In the genomic region with DNA sequence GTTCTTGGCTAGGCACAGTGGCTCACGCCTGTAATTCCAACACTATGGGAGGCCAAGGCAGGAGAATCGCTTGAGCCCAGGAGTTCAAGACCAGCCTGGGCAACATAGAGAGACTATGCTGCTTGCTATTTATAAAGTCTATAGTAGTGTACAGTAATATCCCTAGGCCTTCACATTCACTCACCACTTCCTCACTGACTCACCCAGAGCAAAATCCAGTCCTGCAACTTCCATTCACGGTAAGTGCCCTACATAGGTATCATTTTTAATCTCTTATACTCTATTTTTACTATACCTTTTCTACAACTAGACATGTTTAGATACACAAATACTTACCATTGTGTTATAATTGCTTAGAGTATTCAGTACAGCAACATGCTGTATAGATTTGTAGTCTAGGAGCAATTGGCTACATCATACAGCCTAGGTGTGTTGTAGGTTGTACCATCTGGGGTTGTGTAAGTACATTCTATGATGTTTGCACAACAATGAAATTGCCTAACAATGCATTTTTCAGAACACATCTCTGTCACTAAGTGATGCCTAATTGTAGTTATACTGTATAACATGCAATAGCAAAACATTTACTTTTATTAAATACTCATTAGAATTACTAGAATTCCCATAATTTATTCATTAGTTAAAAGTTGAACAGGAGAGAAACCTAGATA, we compare ENCODE assay signal across 30 cellular contexts. TPM values are rescaled to one million over a fixed set of nuclear protein-coding genes. Genes with fewer than 3 reads are reported as not detected.
DNase-seq lines count a peak whose midpoint lies in the region; ATAC-seq, FAIRE-seq and TF ChIP-seq lines count a peak whose summit lies in the region.
"Had no signal": no experiment of that assay in that cellular context is flagged by ENCODE, and none has a peak within 500 bp of the region (broad histone marks: within the 10 kb centered on the region; RNA-seq: fewer than 3 reads in every experiment).

No MANE protein-coding gene starts in this region.

- no peak for TF ChIP-seq RAD21 in HepG2 (CRISPR knock-in tag; IDR thresholded peaks at IDR 0.05)

- H3K27ac ChIP-seq in HepG2 (ENCODE audit: extremely low read length, insufficient read depth, low read length) (no peak overlapping the region), right lobe of liver (no peak overlapping the region)
- H3K27ac ChIP-seq: BLaER1, esophagus squamous epithelium, gastroesophageal sphincter, Peyer's patch, suprapubic skin, uterus, WERI-Rb-1 had no signal

- DNase-seq in HepG2 (ENCODE audit: low spot score), result no peak
- no peak for DNase-seq in right lobe of liver
- DNase-seq in RKO (ENCODE audit: low spot score), result peak; percentile 16
- no peak for DNase-seq in T1000 (lab: John Stamatoyannopoulos, UW)
- no peak for DNase-seq in DMS79 treated with DMSO at 0.1 percent for 48 hours (lab: John Stamatoyannopoulos, UW)
- DNase-seq: activated CD4-positive, alpha-beta T cell treated with anti-CD3 and anti-CD28 coated beads, Interleukin-2, amount 50 U/mL, for 4 hours; activated CD8-positive, alpha-beta memory T cell treated with anti-CD3 and anti-CD28 coated beads, Interleukin-2, amount 50 U/mL, for 4 hours; activated effector memory CD4-positive, alpha-beta T cell treated with anti-CD3 and anti-CD28 coated beads, Interleukin-2, amount 50 U/mL, for 16 hours; COR-L47; DND-41; effector CD8-positive, alpha-beta T cell; esophagus squamous epithelium; H9; MG63; NCI-H146; NCI-H510A treated with DMSO at 0.1 percent for 48 hours; Peyer's patch; SK-N-SH; stimulated activated naive B cell treated with anti-CD40 and anti-IgM and Interleukin-4, amounts not matched to agents 10 μg/mL and 1 μg/mL and 100 μg/mL, for 72 hours; T-helper 17 cell; uterus; WERI-Rb-1 had no signal

- no peaks in the 10 kb centered on the region for H3K27me3 ChIP-seq in HepG2 (ENCODE audit: control insufficient read depth in 1 of 2, insufficient read depth in 2 of 2, low read length in 2 of 2)
- no peaks in the 10 kb centered on the region for H3K27me3 ChIP-seq in right lobe of liver
- H3K27me3 ChIP-seq: BLaER1, esophagus squamous epithelium, gastroesophageal sphincter, MG63, Peyer's patch, suprapubic skin, uterus had no signal

- H3K9me3 ChIP-seq in HepG2 (ENCODE audit: low read length) (no peaks in the 10 kb centered on the region), right lobe of liver (no peaks in the 10 kb centered on the region)
- H3K9me3 ChIP-seq: esophagus squamous epithelium, gastroesophageal sphincter, Peyer's patch had no signal

- H3K9ac ChIP-seq in HepG2 (ENCODE audit: insufficient read depth, low read depth, low read length), result no peak overlapping the region
- H3K9ac ChIP-seq: BLaER1, SK-N-SH had no signal

- TF ChIP-seq CTCF in HepG2 (CRISPR knock-in tag; IDR thresholded peaks at IDR 0.05) (no peak), right lobe of liver (IDR thresholded peaks at IDR 0.05) (no peak)

- intact Hi-C loops in HepG2 (cut with micrococcal nuclease; ENCODE audit: unreplicated experiment), result no loop called here
- intact Hi-C loops in right lobe of liver (cut with DNase I), result no loop called here

- CTCF ChIA-PET in HepG2 (lab: Yijun Ruan, JAX; ENCODE audit: low intra/inter-chr PET ratio, low total read pairs), result no interaction called here

- POLR2A ChIA-PET in HepG2 (lab: Yijun Ruan, JAX), result no interaction called here

- no peaks in the 10 kb centered on the region for H4K20me1 ChIP-seq in HepG2 (ENCODE audit: insufficient read depth, low read length)
- H4K20me1 ChIP-seq: BLaER1 had no signal

- ATAC-seq in HepG2 (no peak), right lobe of liver (no peak), esophagus mucosa (peak; percentile 93), HG03196 (IDR thresholded peaks at IDR 0.05; ENCODE audit: unreplicated experiment) (no peak), GM19328 (IDR thresholded peaks at IDR 0.05; ENCODE audit: unreplicated experiment) (no peak)
- ATAC-seq: gastroesophageal sphincter; GM12878; stimulated activated naive B cell treated with anti-CD40 and anti-IgM and Interleukin-4, amounts not matched to agents 10 μg/mL and 1 μg/mL and 100 μg/mL, for 72 hours; T-helper 17 cell had no signal

- 96% methylated on average over 3 of the region's 3 CpGs for WGBS in HepG2 (ENCODE audit: low lambda C conversion rate)
- 94% methylated on average over 2 of the region's 3 CpGs for WGBS in right lobe of liver (ENCODE audit: insufficient coverage, low coverage, low lambda C conversion rate, missing lambda C conversion rate)

- TF ChIP-seq POLR2A in HepG2 (IDR thresholded peaks at IDR 0.05; ENCODE audit: insufficient read depth in 1 of 2, low read depth in 2 of 2, low read length in 2 of 2) (no peak), right lobe of liver (IDR thresholded peaks at IDR 0.05) (no peak)

- H3K4me2 ChIP-seq in HepG2 (ENCODE audit: low read depth, low read length), result no peak overlapping the region
- H3K4me2 ChIP-seq: BLaER1, SK-N-SH had no signal

- H3K4me1 ChIP-seq in HepG2 (ENCODE audit: insufficient read depth, low read length), result 0 out of 2 replicates have a peak, but pooled peaks cover 4% of the 10 kb centered on the region
- no peaks in the 10 kb centered on the region for H3K4me1 ChIP-seq in right lobe of liver
- H3K4me1 ChIP-seq: BLaER1, gastroesophageal sphincter, Peyer's patch, uterus had no signal

- H3K79me2 ChIP-seq in HepG2 (ENCODE audit: insufficient read depth, low read length), result peaks cover 18% of the 10 kb centered on the region

- in situ Hi-C loops in HepG2 (cut with HindIII; ENCODE audit: extremely low pct_ligation_motif_present, low pct_unique_long_range_greater_than_20kb), result no loop called here

- H2AFZ ChIP-seq in HepG2 (ENCODE audit: low read length), result no peak overlapping the region

- FAIRE-seq in HepG2 (lab: Jason Lieb, UNC), result no peak
- FAIRE-seq: GM12878, islet of Langerhans had no signal

- TF ChIP-seq EP300 in HepG2 (IDR thresholded peaks at IDR 0.05; ENCODE audit: low read depth in 2 of 2, low read length in 2 of 2) (no peak), HepG2 (CRISPR knock-in tag; IDR thresholded peaks at IDR 0.05; ENCODE audit: borderline replicate concordance) (no peak)

- H3K4me3 ChIP-seq in HepG2 (replicated peaks in 1 of 3; ENCODE audit: insufficient read depth in 1 of 3, low read depth in 2 of 3, low read length in 3 of 3), result no peak overlapping the region
- H3K4me3 ChIP-seq in right lobe of liver, result no peak overlapping the region
- H3K4me3 ChIP-seq: BLaER1, esophagus squamous epithelium, gastroesophageal sphincter, GM12878, MG63, Peyer's patch, suprapubic skin, uterus had no signal

- H3K36me3 ChIP-seq in HepG2 (replicated peaks in 1 of 2; ENCODE audit: control insufficient read depth in 1 of 2, insufficient read depth in 2 of 2, low read length in 2 of 2), result peaks cover 9 to 35% of the 10 kb centered on the region in 2 experiments
- H3K36me3 ChIP-seq in right lobe of liver, result peaks cover 0 to 13% (median 2%) of the 10 kb centered on the region in 4 donors
- H3K36me3 ChIP-seq: uterus had no signal

- no TSS peak for BruUV-seq in HepG2 (replicated peaks; lab: Mats Ljungman, UMichigan)

RNA-seq across cellular contexts. Expression of gene DHX57, which starts 8.8 kb away (rescaled TPM):
- total RNA-seq in HepG2 (2016; rRNA removed; fragmentation: Illumina TruSeq; extraction: Trizol) (24.2 and 33.3 TPM in 2 replicates), right lobe of liver (1 to 10 TPM; 4.4 to 6.4 (median 4.9) TPM), esophagus mucosa (9.0 TPM)
- total RNA-seq in HepG2 (2016; cell fraction: cytosol; rRNA removed; fragmentation: Illumina TruSeq; extraction: Trizol; ENCODE audit: low read depth), result 5.9 and 6.1 TPM in 2 replicates
- 21.5 and 35.3 TPM in 2 replicates for total RNA-seq in HepG2 (2016; cell fraction: insoluble cytoplasmic fraction; rRNA removed; fragmentation: Illumina TruSeq; extraction: Trizol)
- total RNA-seq in HepG2 (2016; cell fraction: membrane; rRNA removed; fragmentation: Illumina TruSeq; extraction: Trizol), result 8.5 and 9.0 TPM in 2 replicates
- 22.5 and 29.3 TPM in 2 replicates for total RNA-seq in HepG2 (2016; cell fraction: nucleus; rRNA removed; fragmentation: Illumina TruSeq; extraction: Trizol)
- 9.2 and 10.3 TPM in 2 replicates for polyA plus RNA-seq in HepG2 (2011; rRNA removed)
- polyA plus RNA-seq in HepG2 (2011; cell fraction: cytosol; rRNA removed), result 5.0 and 6.8 TPM in 2 replicates
- polyA plus RNA-seq in HepG2 (2011; cell fraction: nucleus; rRNA removed), result 5.3 and 7.3 TPM in 2 replicates
- 8.2 and 11.0 TPM in 2 replicates for polyA plus RNA-seq in HepG2 (2012)
- 0.76 and 1.6 TPM in 2 replicates for polyA plus RNA-seq in HepG2 (2016; cell fraction: cytosol; fragmentation: Illumina TruSeq; extraction: Trizol; ENCODE audit: low read depth)
- 28.0 and 28.1 TPM in 2 replicates for polyA plus RNA-seq in HepG2 (2016; cell fraction: insoluble cytoplasmic fraction; fragmentation: Illumina TruSeq; extraction: Trizol; ENCODE audit: low read depth)
- 2.1 and 3.6 TPM in 2 replicates for polyA plus RNA-seq in HepG2 (2016; cell fraction: membrane; fragmentation: Illumina TruSeq; extraction: Trizol; ENCODE audit: low read depth)
- polyA plus RNA-seq in HepG2 (2016; cell fraction: nucleus; fragmentation: Illumina TruSeq; extraction: Trizol; ENCODE audit: insufficient read depth, low read depth), result 26.5 and 31.9 TPM in 2 replicates
- 15.2 and 21.4 TPM in 2 replicates for polyA minus RNA-seq in HepG2 (2011; rRNA and poly(A)+ RNA removed; ENCODE audit: low replicate concordance)
- 10.3 and 17.1 TPM in 2 replicates for polyA minus RNA-seq in HepG2 (2011; cell fraction: cytosol; rRNA and poly(A)+ RNA removed)
- 26.0 and 39.3 TPM in 2 replicates for polyA minus RNA-seq in HepG2 (2011; cell fraction: nucleus; rRNA and poly(A)+ RNA removed)

RNA-seq across cellular contexts. Expression of gene MORN2, which starts 8.9 kb away (rescaled TPM):
- total RNA-seq in HepG2 (2016; rRNA removed; fragmentation: Illumina TruSeq; extraction: Trizol) (28.0 and 38.6 TPM in 2 replicates), right lobe of liver (1 to 10 TPM; 4.1 to 8.1 (median 5.0) TPM), esophagus mucosa (11.2 TPM)
- total RNA-seq in HepG2 (2016; cell fraction: cytosol; rRNA removed; fragmentation: Illumina TruSeq; extraction: Trizol; ENCODE audit: low read depth), result 15.2 and 17.8 TPM in 2 replicates
- 26.8 and 38.7 TPM in 2 replicates for total RNA-seq in HepG2 (2016; cell fraction: insoluble cytoplasmic fraction; rRNA removed; fragmentation: Illumina TruSeq; extraction: Trizol)
- 21.3 and 23.0 TPM in 2 replicates for total RNA-seq in HepG2 (2016; cell fraction: membrane; rRNA removed; fragmentation: Illumina TruSeq; extraction: Trizol)
- total RNA-seq in HepG2 (2016; cell fraction: nucleus; rRNA removed; fragmentation: Illumina TruSeq; extraction: Trizol), result 10.8 and 13.4 TPM in 2 replicates
- polyA plus RNA-seq in HepG2 (2011; rRNA removed), result 4.6 and 7.0 TPM in 2 replicates
- 3.8 and 5.3 TPM in 2 replicates for polyA plus RNA-seq in HepG2 (2011; cell fraction: cytosol; rRNA removed)
- 0.76 and 1.3 TPM in 2 replicates for polyA plus RNA-seq in HepG2 (2011; cell fraction: nucleus; rRNA removed)
- polyA plus RNA-seq in HepG2 (2012), result 8.9 and 12.7 TPM in 2 replicates
- 16.5 and 17.4 TPM in 2 replicates for polyA plus RNA-seq in HepG2 (2016; cell fraction: cytosol; fragmentation: Illumina TruSeq; extraction: Trizol; ENCODE audit: low read depth)
- polyA plus RNA-seq in HepG2 (2016; cell fraction: insoluble cytoplasmic fraction; fragmentation: Illumina TruSeq; extraction: Trizol; ENCODE audit: low read depth), result 36.3 and 42.2 TPM in 2 replicates
- 21.4 and 21.5 TPM in 2 replicates for polyA plus RNA-seq in HepG2 (2016; cell fraction: membrane; fragmentation: Illumina TruSeq; extraction: Trizol; ENCODE audit: low read depth)
- polyA plus RNA-seq in HepG2 (2016; cell fraction: nucleus; fragmentation: Illumina TruSeq; extraction: Trizol; ENCODE audit: insufficient read depth, low read depth), result 19.3 and 21.2 TPM in 2 replicates
- 0.58 and 1.8 TPM in 2 replicates for polyA minus RNA-seq in HepG2 (2011; rRNA and poly(A)+ RNA removed; ENCODE audit: low replicate concordance)
- 2.3 and 2.4 TPM in 2 replicates for polyA minus RNA-seq in HepG2 (2011; cell fraction: cytosol; rRNA and poly(A)+ RNA removed)
- polyA minus RNA-seq in HepG2 (2011; cell fraction: nucleus; rRNA and poly(A)+ RNA removed), result 1.8 and 3.2 TPM in 2 replicates

RNA-seq across cellular contexts. Expression of gene ARHGEF33, which starts 22.8 kb away (rescaled TPM):
- not detected in 2 replicates for total RNA-seq in HepG2 (2016; rRNA removed; fragmentation: Illumina TruSeq; extraction: Trizol)
- total RNA-seq in HepG2 (2016; cell fraction: cytosol; rRNA removed; fragmentation: Illumina TruSeq; extraction: Trizol; ENCODE audit: low read depth), result not detected in 2 replicates
- total RNA-seq in HepG2 (2016; cell fraction: insoluble cytoplasmic fraction; rRNA removed; fragmentation: Illumina TruSeq; extraction: Trizol), result 0.04 TPM in 1 of 2 replicates, not detected in the other
- total RNA-seq in HepG2 (2016; cell fraction: membrane; rRNA removed; fragmentation: Illumina TruSeq; extraction: Trizol), result not detected in 2 replicates
- total RNA-seq in HepG2 (2016; cell fraction: nucleus; rRNA removed; fragmentation: Illumina TruSeq; extraction: Trizol), result 0.37 TPM in 1 of 2 replicates, not detected in the other
- 0.03 and 0.04 TPM in 2 replicates for polyA plus RNA-seq in HepG2 (2011; rRNA removed)
- polyA plus RNA-seq in HepG2 (2011; cell fraction: cytosol; rRNA removed), result 0.01 and 0.03 TPM in 2 replicates
- 0.10 and 0.21 TPM in 2 replicates for polyA plus RNA-seq in HepG2 (2011; cell fraction: nucleus; rRNA removed)
- polyA plus RNA-seq in HepG2 (2012), result 0.04 and 0.19 TPM in 2 replicates
- not detected in 2 replicates for polyA plus RNA-seq in HepG2 (2016; cell fraction: cytosol; fragmentation: Illumina TruSeq; extraction: Trizol; ENCODE audit: low read depth)
- not detected in 2 replicates for polyA plus RNA-seq in HepG2 (2016; cell fraction: insoluble cytoplasmic fraction; fragmentation: Illumina TruSeq; extraction: Trizol; ENCODE audit: low read depth)
- polyA plus RNA-seq in HepG2 (2016; cell fraction: membrane; fragmentation: Illumina TruSeq; extraction: Trizol; ENCODE audit: low read depth), result not detected in 2 replicates
- 0.27 and 0.41 TPM in 2 replicates for polyA plus RNA-seq in HepG2 (2016; cell fraction: nucleus; fragmentation: Illumina TruSeq; extraction: Trizol; ENCODE audit: insufficient read depth, low read depth)
- 0.04 TPM in 1 of 2 replicates, not detected in the other for polyA minus RNA-seq in HepG2 (2011; rRNA and poly(A)+ RNA removed; ENCODE audit: low replicate concordance)
- not detected in 2 replicates for polyA minus RNA-seq in HepG2 (2011; cell fraction: cytosol; rRNA and poly(A)+ RNA removed)
- polyA minus RNA-seq in HepG2 (2011; cell fraction: nucleus; rRNA and poly(A)+ RNA removed), result 0.39 and 1.5 TPM in 2 replicates
- total RNA-seq in right lobe of liver, result under 1 TPM in 4 of 6 experiments, not detected in 2; 0.11 to 0.56 (median 0.29) TPM
- not detected for total RNA-seq in esophagus mucosa
- total RNA-seq: T-helper 17 cell had no signal
